5 cellular contexts compared by ENCODE assay signal in genomic region chr12:49986496-49986895, GRCh38. TPM values are rescaled to one million over a fixed set of nuclear protein-coding genes. Genes with fewer than 3 reads are reported as not detected.
"Had no signal": no experiment of that assay in that cellular context is flagged by ENCODE, and none has a peak within 500 bp of the region (broad histone marks: within the 10 kb centered on the region; RNA-seq: fewer than 3 reads in every experiment).

No MANE protein-coding gene starts in this region.

RNA-seq across cellular contexts. Expression of gene AQP6, which starts 13.7 kb away (rescaled TPM):
- total RNA-seq: M059J, OCI-LY7, PC-3 had no signal
- polyA plus RNA-seq: IgD-negative memory B cell had no signal

RNA-seq across cellular contexts. Expression of gene AQP5, which starts 24.8 kb away (rescaled TPM):
- total RNA-seq: K562, OCI-LY7, PC-3 had no signal
- polyA plus RNA-seq: IgD-negative memory B cell, K562 had no signal

RNA-seq across cellular contexts. Expression of gene AQP2, which starts 36.0 kb away (rescaled TPM):
- total RNA-seq: K562, M059J, OCI-LY7, PC-3 had no signal
- polyA plus RNA-seq: IgD-negative memory B cell, K562 had no signal
